8 cellular contexts compared by ENCODE assay signal in genomic region chr2:43169091-43169936, GRCh38. TPM values are rescaled to one million over a fixed set of nuclear protein-coding genes. Genes with fewer than 3 reads are reported as not detected.
DNase-seq lines count a peak whose midpoint lies in the region; ATAC-seq and TF ChIP-seq lines count a peak whose summit lies in the region.

No MANE protein-coding gene starts in this region.

- peak overlapping the region; percentile 41; the same call in 1 of the 2 replicates for H3K27ac ChIP-seq in HCT116 (ENCODE audit: low read depth, low read length)
- peak overlapping the region in 1 of 2 experiments; percentile 64; a peak in 2 of 4 replicates for H3K27ac ChIP-seq in SK-N-SH (ENCODE audit: low read depth in 2 of 2, low read length in 1 of 2)
- peak overlapping the region; percentile 74 to 75 for H3K27ac ChIP-seq in prostate gland

- H3K9me3 ChIP-seq in HCT116 (ENCODE audit: control insufficient read depth in 1 of 2, insufficient read depth in 1 of 2, low read depth in 1 of 2, low read length in 2 of 2) (no peaks in the 10 kb centered on the region), SK-N-SH (0 out of 2 replicates have a peak, but pooled peaks cover under 1% of the 10 kb centered on the region), prostate gland (no peaks in the 10 kb centered on the region)

- peak; percentile 53 for ATAC-seq in HCT116

- no peaks in the 10 kb centered on the region for H4K20me1 ChIP-seq in HCT116 (ENCODE audit: insufficient read depth)
- no peaks in the 10 kb centered on the region for H4K20me1 ChIP-seq in SK-N-SH (ENCODE audit: insufficient read depth)

- H2AFZ ChIP-seq in HCT116 (ENCODE audit: low read depth, low read length, poor library complexity, severe bottlenecking) (peak overlapping the region; percentile 68), SK-N-SH (ENCODE audit: low read depth) (peak overlapping the region; percentile 86; the same call in 1 of the 2 replicates)

- no peak for TF ChIP-seq CTCF in HCT116 (IDR thresholded peaks at IDR 0.05 in 2 of 3, conservative IDR thresholded peaks at IDR 0.05 in 1 of 3; ENCODE audit: borderline replicate concordance in 1 of 3, insufficient read depth in 1 of 3, low read depth in 2 of 3, low read length in 2 of 3)
- TF ChIP-seq CTCF in SK-N-SH (IDR thresholded peaks at IDR 0.05), result no peak
- TF ChIP-seq CTCF in prostate gland (IDR thresholded peaks at IDR 0.05), result no peak

- H3K4me3 ChIP-seq in HCT116 (replicated peaks in 1 of 2; ENCODE audit: low read depth in 1 of 2, low read length in 2 of 2) (no peak overlapping the region), SK-N-SH (ENCODE audit: low read depth in 2 of 2, low read length in 1 of 2) (no peak overlapping the region), prostate gland (no peak overlapping the region)

- TF ChIP-seq EP300 in SK-N-SH (IDR thresholded peaks at IDR 0.05; ENCODE audit: borderline replicate concordance in 1 of 2, low read depth in 1 of 2, low read length in 1 of 2), result no peak

- TF ChIP-seq RAD21 in HCT116 (IDR thresholded peaks at IDR 0.05; ENCODE audit: low read depth) (peak; percentile 33; the same call in 1 of the 2 replicates), SK-N-SH (IDR thresholded peaks at IDR 0.05; ENCODE audit: low read length) (no peak)

- H3K9me2 ChIP-seq in HCT116 (ENCODE audit: insufficient read depth) (no peaks in the 10 kb centered on the region), SK-N-SH (no peaks in the 10 kb centered on the region)

- 75% methylated on average over 20 of the region's 24 CpGs for WGBS in SK-N-SH (ENCODE audit: low lambda C conversion rate)
- 40% methylated on average over 24 of the region's 24 CpGs for WGBS in prostate gland

- peak; percentile 94 for DNase-seq in CMK (ENCODE audit: low read depth)
- no peak for DNase-seq in HCT116 (ENCODE audit: low read depth, low spot score)
- no peak for DNase-seq in SK-N-SH
- peak; percentile 62 to 64 for DNase-seq in erythroblast (lab: John Stamatoyannopoulos, UW)
- DNase-seq in prostate gland (ENCODE audit: low spot score), result peak; percentile 72
- DNase-seq in AG08396 (ENCODE audit: low spot score), result no peak
- no peak for DNase-seq in cerebellum (ENCODE audit: low spot score)
- no peak for DNase-seq in T1000 (lab: John Stamatoyannopoulos, UW)

- H3K27me3 ChIP-seq in HCT116 (ENCODE audit: insufficient read depth, low read length) (no peaks in the 10 kb centered on the region), SK-N-SH (ENCODE audit: insufficient read depth) (no peaks in the 10 kb centered on the region), prostate gland (replicated peaks; ENCODE audit: insufficient read depth) (no peaks in the 10 kb centered on the region)

- CTCF ChIA-PET in HCT116 (lab: Charles Lee) (interaction anchor here (0.5 to 2.8 kb wide), 9 partner anchors 8 to 372 kb away, joined by 3 to 23 read pairs (median 5); partner anchors contain the start of gene ZFP36L2), SK-N-SH (lab: Yijun Ruan, JAX) (interaction anchor here (0.6 to 3.0 kb wide), 15 partner anchors 9 to 341 kb away, joined by 3 to 15 read pairs (median 4); no protein-coding TSS in a partner anchor)

- intact Hi-C loops in HCT116 (cut with micrococcal nuclease) (no loop called here), prostate gland (cut with DNase I) (no loop called here)

- no peaks in the 10 kb centered on the region for H3F3A ChIP-seq in SK-N-SH (replicated peaks; ENCODE audit: insufficient read depth)

- H3K9ac ChIP-seq in HCT116 (ENCODE audit: low read length) (peak overlapping the region; percentile 23), SK-N-SH (peak overlapping the region; percentile 35; the same call in 1 of the 2 replicates)

- POLR2A ChIA-PET in HCT116 (lab: Charles Lee) (interaction anchor here (0.9 to 3.6 kb wide), 3 partner anchors 10 to 53 kb away, joined by 3 to 23 read pairs (median 5); no protein-coding TSS in a partner anchor), SK-N-SH (lab: Yijun Ruan, JAX) (no interaction called here)

- RAD21 ChIA-PET in HCT116 (lab: Charles Lee; ENCODE audit: low non-redundant PET in 1 of 2, low total read pairs in 2 of 2, uncharacterized antibody in 2 of 2, unreplicated experiment in 2 of 2), result interaction anchor here (0.5 to 1.0 kb wide), 4 partner anchors 9 to 633 kb away, joined by 3 to 4 read pairs (median 4); no protein-coding TSS in a partner anchor

- BruUV-seq in HCT116 (replicated peaks; lab: Mats Ljungman, UMichigan), result no TSS peak

- no peaks in the 10 kb centered on the region for H3K79me2 ChIP-seq in HCT116 (ENCODE audit: insufficient read depth, low read length)
- no peaks in the 10 kb centered on the region for H3K79me2 ChIP-seq in SK-N-SH (ENCODE audit: insufficient read depth)

- H3K4me2 ChIP-seq in HCT116 (ENCODE audit: low read length) (peak overlapping the region; percentile 52), SK-N-SH (peak overlapping the region; percentile 60)

- TF ChIP-seq POLR2A in HCT116 (IDR thresholded peaks at IDR 0.05; ENCODE audit: borderline replicate concordance, extremely low read depth, insufficient read depth, insufficient read length) (no peak), erythroblast (IDR thresholded peaks at IDR 0.05; ENCODE audit: low read length) (peak; percentile 40), prostate gland (IDR thresholded peaks at IDR 0.05) (no peak)

- H3K36me3 ChIP-seq in HCT116 (ENCODE audit: control insufficient read depth in 1 of 2, insufficient read depth in 2 of 2, low read length in 2 of 2) (no peaks in the 10 kb centered on the region), SK-N-SH (replicated peaks in 1 of 2; ENCODE audit: control insufficient read depth in 1 of 2, insufficient read depth in 2 of 2, low read length in 1 of 2) (no peaks in the 10 kb centered on the region), prostate gland (no peaks in the 10 kb centered on the region)

- H3K4me1 ChIP-seq in HCT116 (ENCODE audit: control insufficient read depth in 1 of 2, insufficient read depth in 2 of 2, low read length in 2 of 2) (peaks cover 13 to 22% of the 10 kb centered on the region in 2 experiments), SK-N-SH (ENCODE audit: control insufficient read depth in 1 of 2, insufficient read depth in 2 of 2, low read depth in 1 of 2, low read length in 1 of 2) (peaks cover 14 to 27% of the 10 kb centered on the region in 2 experiments; a peak in 3 of 4 replicates), prostate gland (replicated peaks) (peaks cover 5% of the 10 kb centered on the region)

TF ChIP-seq in HCT116, 20 proteins besides CTCF, POLR2A, EP300 and RAD21:
- no peak for TF ChIP-seq CEBPB (IDR thresholded peaks at IDR 0.05; ENCODE audit: low read depth)
- TF ChIP-seq EGR1 (IDR thresholded peaks at IDR 0.05; ENCODE audit: low read depth), result peak; percentile 75
- peak; percentile 51; the same call in 1 of the 2 replicates for TF ChIP-seq MAX (IDR thresholded peaks at IDR 0.05)
TF ChIP-seq in HCT116: peak in this region for 2.

TF ChIP-seq in SK-N-SH, 30 proteins besides CTCF, POLR2A, EP300 and RAD21:
- peak; percentile 23 for TF ChIP-seq CHD2 (IDR thresholded peaks at IDR 0.05; ENCODE audit: low read length, partially characterized antibody)
- TF ChIP-seq TEAD4 (IDR thresholded peaks at IDR 0.05; ENCODE audit: borderline replicate concordance, insufficient read depth), result no peak

RNA-seq across cellular contexts. Expression of gene ZFP36L2, which starts 57.1 kb away (rescaled TPM):
- 30.3 TPM for total RNA-seq in HCT116 (2021; ENCODE audit: unreplicated experiment)
- 15.7 and 29.3 TPM in 2 replicates for polyA plus RNA-seq in HCT116 (2012)
- polyA plus RNA-seq in SK-N-SH (2012; rRNA removed), result 12.5 and 18.4 TPM in 2 replicates
- 22.0 and 22.2 TPM in 2 replicates for polyA plus RNA-seq in SK-N-SH (2012; cell fraction: cytosol; rRNA removed)
- polyA plus RNA-seq in SK-N-SH (2012; cell fraction: nucleus; rRNA removed), result 24.1 and 24.2 TPM in 2 replicates
- 100 to 1,000 TPM; 117 to 256 TPM for total RNA-seq in prostate gland
- total RNA-seq in cerebellum, result 6.6 TPM

Comparison
In these comparisons a context has a peak if more than half of its experiments do, and no peak if none do; other contexts are left out.
1. DNase-seq: peak in CMK (single experiment), erythroblast (2 of 2) and prostate gland (single experiment); none in HCT116 (single experiment), SK-N-SH (single experiment), AG08396 (single experiment), cerebellum (single experiment) and T1000 (single experiment).